In genomic region chr9:22100626-22101025, GRCh38 we compare ENCODE assay signal across 1 cellular context.
TF ChIP-seq lines count a peak whose summit lies in the region.

No MANE protein-coding gene starts in this region.

TF ChIP-seq in IMR-90, 13 proteins besides CTCF, POLR2A, EP300 and RAD21:
- TF ChIP-seq BHLHE40 (IDR thresholded peaks at IDR 0.05; ENCODE audit: low read depth, low read length), result no peak
- TF ChIP-seq MXI1 (IDR thresholded peaks at IDR 0.05; ENCODE audit: borderline replicate concordance, low read depth, low read length), result no peak
- TF ChIP-seq USF2 (IDR thresholded peaks at IDR 0.05; ENCODE audit: low read depth, low read length), result no peak
- TF ChIP-seq SMC3 (IDR thresholded peaks at IDR 0.05; ENCODE audit: low read depth, low read length), result no peak
- TF ChIP-seq, protein P1, sequence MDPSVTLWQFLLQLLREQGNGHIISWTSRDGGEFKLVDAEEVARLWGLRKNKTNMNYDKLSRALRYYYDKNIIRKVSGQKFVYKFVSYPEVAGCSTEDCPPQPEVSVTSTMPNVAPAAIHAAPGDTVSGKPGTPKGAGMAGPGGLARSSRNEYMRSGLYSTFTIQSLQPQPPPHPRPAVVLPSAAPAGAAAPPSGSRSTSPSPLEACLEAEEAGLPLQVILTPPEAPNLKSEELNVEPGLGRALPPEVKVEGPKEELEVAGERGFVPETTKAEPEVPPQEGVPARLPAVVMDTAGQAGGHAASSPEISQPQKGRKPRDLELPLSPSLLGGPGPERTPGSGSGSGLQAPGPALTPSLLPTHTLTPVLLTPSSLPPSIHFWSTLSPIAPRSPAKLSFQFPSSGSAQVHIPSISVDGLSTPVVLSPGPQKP (IDR thresholded peaks at IDR 0.05; ENCODE audit: borderline replicate concordance, low read depth, low read length), result no peak
- TF ChIP-seq RCOR1 (IDR thresholded peaks at IDR 0.05; ENCODE audit: insufficient replicate concordance, low read length), result no peak
- no peak for TF ChIP-seq FOS (IDR thresholded peaks at IDR 0.05; ENCODE audit: low read depth, low read length)
- no peak for TF ChIP-seq CHD1 (IDR thresholded peaks at IDR 0.05; ENCODE audit: low read depth, low read length)
- no peak for TF ChIP-seq MAZ (IDR thresholded peaks at IDR 0.05; ENCODE audit: borderline replicate concordance, low read depth, low read length)
- TF ChIP-seq NFE2L2 (IDR thresholded peaks at IDR 0.05; ENCODE audit: low read depth, low read length), result no peak
- no peak for TF ChIP-seq RFX5 (IDR thresholded peaks at IDR 0.05; ENCODE audit: low read depth, low read length)
- no peak for TF ChIP-seq MAFK (IDR thresholded peaks at IDR 0.05; ENCODE audit: low read depth, low read length)
- no peak for TF ChIP-seq CEBPB (IDR thresholded peaks at IDR 0.05; ENCODE audit: low read depth, low read length)
TF ChIP-seq in IMR-90: peak in this region for 0.
